In genomic region chr15:101501703-101502373, GRCh38 we compare ENCODE assay signal across 8 cellular contexts. TPM values are rescaled to one million over a fixed set of nuclear protein-coding genes. Genes with fewer than 3 reads are reported as not detected.
DNase-seq lines count a peak whose midpoint lies in the region; ATAC-seq, FAIRE-seq and TF ChIP-seq lines count a peak whose summit lies in the region.

No MANE protein-coding gene starts in this region.

- peaks cover 5 to 9% (median 8%) of the 10 kb centered on the region in 4 donors for H3K4me1 Mint-ChIP-seq in CD4-positive, alpha-beta memory T cell
- H3K4me1 Mint-ChIP-seq in activated T-cell treated with anti-CD3 and anti-CD28 coated beads, Interleukin-2, amount 50 U/mL, for 4 hours (ENCODE audit: low read depth): peaks cover 7% of the 10 kb centered on the region

- H3K4me3 Mint-ChIP-seq in CD4-positive, alpha-beta memory T cell: peak overlapping the region in 6 of 8 donors; percentile 38 to 78 (median 72)
- H3K4me3 Mint-ChIP-seq in activated T-cell treated with anti-CD3 and anti-CD28 coated beads, Interleukin-2, amount 50 U/mL, for 4 hours: peak overlapping the region; percentile 70

- H3K27ac ChIP-seq in CD4-positive, alpha-beta memory T cell (ENCODE audit: low read depth, low read length): no peak overlapping the region
- no peak overlapping the region for H3K27ac ChIP-seq in cardiac muscle cell

- FAIRE-seq in frontal cortex (lab: Jason Lieb, UNC): no peak

- no peaks in the 10 kb centered on the region for H3K36me3 Mint-ChIP-seq in CD4-positive, alpha-beta memory T cell
- H3K36me3 Mint-ChIP-seq in activated T-cell treated with anti-CD3 and anti-CD28 coated beads, Interleukin-2, amount 50 U/mL, for 4 hours (ENCODE audit: insufficient read depth): no peaks in the 10 kb centered on the region

- peak overlapping the region in 2 of 7 donors; percentile 37 to 64 for H3K27ac Mint-ChIP-seq in CD4-positive, alpha-beta memory T cell

- CTCF ChIA-PET in CD4-positive, alpha-beta memory T cell (lab: Charles Lee; ENCODE audit: partially characterized antibody): interaction anchor here (0.7 to 2.0 kb wide), 8 partner anchors 9 to 486 kb away, joined by 3 to 8 read pairs (median 4); no protein-coding TSS in a partner anchor

- no peaks in the 10 kb centered on the region for H3K9me3 ChIP-seq in CD4-positive, alpha-beta memory T cell (ENCODE audit: control insufficient read depth in 1 of 2, low read length in 2 of 2)
- no peaks in the 10 kb centered on the region for H3K9me3 ChIP-seq in cardiac muscle cell (ENCODE audit: low read depth)

- H3K27me3 ChIP-seq in CD4-positive, alpha-beta memory T cell (ENCODE audit: insufficient read depth, low read length): no peaks in the 10 kb centered on the region
- H3K27me3 ChIP-seq in cardiac muscle cell: no peaks in the 10 kb centered on the region

- peaks cover 11 to 39% of the 10 kb centered on the region in 2 donors for H3K27me3 Mint-ChIP-seq in CD4-positive, alpha-beta memory T cell
- peaks cover 31% of the 10 kb centered on the region for H3K27me3 Mint-ChIP-seq in activated T-cell treated with anti-CD3 and anti-CD28 coated beads, Interleukin-2, amount 50 U/mL, for 4 hours (ENCODE audit: low read depth)

- DNase-seq in CD4-positive, alpha-beta memory T cell: peak; percentile 7 to 47 (median 27)
- DNase-seq in NCI-H524 (lab: John Stamatoyannopoulos, UW) (peak; percentile 85 to 88), cardiac muscle cell (ENCODE audit: low read depth in 1 of 2, low spot score in 1 of 2) (peak; percentile 45 to 52), G401 (ENCODE audit: low spot score) (no peak), frontal cortex (ENCODE audit: low spot score in 2 of 2) (no peak)
- DNase-seq in activated T-cell treated with anti-CD3 and anti-CD28 coated beads, Interleukin-2, amount 50 U/mL, for 4 hours: peak; percentile 33
- DNase-seq in stimulated activated CD4-positive, alpha-beta T cell treated with anti-CD3 and anti-CD28 coated beads, Interleukin-12 subunit alpha, Interleukin-12 subunit beta, amount 100 ng/mL, for 24 hours (ENCODE audit: low read depth in 2 of 2): peak; percentile 19 to 45

- intact Hi-C loops in CD4-positive, alpha-beta memory T cell (cut with micrococcal nuclease): no loop called here

- H3K9me3 Mint-ChIP-seq in CD4-positive, alpha-beta memory T cell: no peaks in the 10 kb centered on the region
- H3K9me3 Mint-ChIP-seq in activated T-cell treated with anti-CD3 and anti-CD28 coated beads, Interleukin-2, amount 50 U/mL, for 4 hours: no peaks in the 10 kb centered on the region

- in situ Hi-C loops in G401 (cut with HindIII; ENCODE audit: low sequenced_read_pairs): no loop called here

- H3K4me1 ChIP-seq in CD4-positive, alpha-beta memory T cell (ENCODE audit: insufficient read depth, low read length): peaks cover 5% of the 10 kb centered on the region
- H3K4me1 ChIP-seq in cardiac muscle cell (ENCODE audit: low read depth): peaks cover 11% of the 10 kb centered on the region

- peak; percentile 65 for ATAC-seq in GM21619 (IDR thresholded peaks at IDR 0.05; ENCODE audit: unreplicated experiment)
- ATAC-seq in activated T-cell treated with anti-CD3 and anti-CD28 coated beads, Interleukin-2, amount 50 U/mL, for 4 hours: peak; percentile 86 to 92

- H3K4me3 ChIP-seq in CD4-positive, alpha-beta memory T cell (ENCODE audit: low read length in 2 of 2): no peak overlapping the region
- no peak overlapping the region for H3K4me3 ChIP-seq in cardiac muscle cell

- peak; percentile 74 for TF ChIP-seq CTCF in cardiac muscle cell (IDR thresholded peaks at IDR 0.05; ENCODE audit: low read depth, low read length)

- no peaks in the 10 kb centered on the region for H3K36me3 ChIP-seq in CD4-positive, alpha-beta memory T cell (ENCODE audit: insufficient read depth, low read length)
- H3K36me3 ChIP-seq in cardiac muscle cell: no peaks in the 10 kb centered on the region

- POLR2A ChIA-PET in CD4-positive, alpha-beta memory T cell (lab: Charles Lee; ENCODE audit: partially characterized antibody): no interaction called here

RNA-seq across cellular contexts. Expression of gene PCSK6, which starts 12.3 kb away (rescaled TPM):
- under 1 TPM; 0.41 to 0.53 TPM for total RNA-seq in CD4-positive, alpha-beta memory T cell
- under 1 TPM; 0.08 to 0.24 TPM for polyA plus RNA-seq in CD4-positive, alpha-beta memory T cell
- under 1 TPM; 0.53 to 0.83 (median 0.65) TPM for total RNA-seq in activated T-cell treated with anti-CD3 and anti-CD28 coated beads, Interleukin-2, amount 50 U/mL, for 4 hours
- 6.4 and 6.6 TPM in 2 replicates for total RNA-seq in cardiac muscle cell
- polyA plus RNA-seq in cardiac muscle cell: 4.8 and 8.1 TPM in 2 replicates
- 0.06 and 0.37 TPM in 2 replicates for total RNA-seq in G401 (2014; rRNA removed; shearing (Covaris generic))
- total RNA-seq in frontal cortex: 18.3 TPM

Comparison
In these comparisons a context has a peak if more than half of its experiments do, and no peak if none do; other contexts are left out.
1. DNase-seq: peak in CD4-positive, alpha-beta memory T cell (5 of 5), NCI-H524 (2 of 2), activated T-cell treated with anti-CD3 and anti-CD28 coated beads, Interleukin-2, amount 50 U/mL, for 4 hours (single experiment), cardiac muscle cell (2 of 2) and stimulated activated CD4-positive, alpha-beta T cell treated with anti-CD3 and anti-CD28 coated beads, Interleukin-12 subunit alpha, Interleukin-12 subunit beta, amount 100 ng/mL, for 24 hours (2 of 2); none in G401 (single experiment) and frontal cortex (0 of 2).